31 cellular contexts compared by ENCODE assay signal in genomic region chr10:67864560-67865371, GRCh38. TPM values are rescaled to one million over a fixed set of nuclear protein-coding genes. Genes with fewer than 3 reads are reported as not detected.
DNase-seq lines count a peak whose midpoint lies in the region; ATAC-seq and TF ChIP-seq lines count a peak whose summit lies in the region.
"Had no signal": no experiment of that assay in that cellular context is flagged by ENCODE, and none has a peak within 500 bp of the region (broad histone marks: within the 10 kb centered on the region; RNA-seq: fewer than 3 reads in every experiment).

No MANE protein-coding gene starts in this region.

- H3K36me3 Mint-ChIP-seq in activated B cell treated with CpG ODN at 0.5 μM for 24 hours (ENCODE audit: low read depth): no peaks in the 10 kb centered on the region
- H3K36me3 Mint-ChIP-seq: activated naive CD8-positive, alpha-beta T cell treated with anti-CD3 and anti-CD28 coated beads, Interleukin-2, amount 10 ng/mL, durations not matched to agents 7 days and 5 days; WTC11 had no signal

- intact Hi-C loops in activated B cell treated with CpG ODN at 0.5 μM for 24 hours (cut with micrococcal nuclease): no loop called here

- H3K27ac ChIP-seq in DOHH2 (ENCODE audit: low read depth, low read length) (no peak overlapping the region), neutrophil (peak overlapping the region; percentile 10), caudate nucleus (ENCODE audit: low read depth, low read length) (no peak overlapping the region)
- H3K27ac ChIP-seq: colonic mucosa, epithelial cell of prostate, vagina had no signal

- peak overlapping the region; percentile 8 for H3K4me3 Mint-ChIP-seq in activated B cell treated with CpG ODN at 0.5 μM for 24 hours
- H3K4me3 Mint-ChIP-seq: activated naive CD8-positive, alpha-beta T cell treated with anti-CD3 and anti-CD28 coated beads, Interleukin-2, amount 10 ng/mL, durations not matched to agents 7 days and 5 days; activated T-cell treated with anti-CD3 and anti-CD28 coated beads, Interleukin-2, amount 50 U/mL, for 24 hours; stimulated activated naive CD8-positive, alpha-beta T cell treated with anti-CD3 and anti-CD28 coated beads, Interleukin-15, amount 100 ng/mL, for 72 hours; WTC11 had no signal

- POLR2A ChIA-PET in activated B cell treated with CpG ODN at 0.5 μM for 24 hours (lab: Charles Lee): interaction anchor here (0.8 kb wide), 1 partner anchor 9 kb away, joined by 6 read pairs; no protein-coding TSS in a partner anchor

- no peak overlapping the region for H3K27ac Mint-ChIP-seq in activated B cell treated with CpG ODN at 0.5 μM for 24 hours
- H3K27ac Mint-ChIP-seq: activated naive CD8-positive, alpha-beta T cell treated with anti-CD3 and anti-CD28 coated beads, Interleukin-2, amount 10 ng/mL, durations not matched to agents 7 days and 5 days; activated T-cell treated with anti-CD3 and anti-CD28 coated beads, Interleukin-2, amount 50 U/mL, for 24 hours; stimulated activated naive CD8-positive, alpha-beta T cell treated with anti-CD3 and anti-CD28 coated beads, Interleukin-15, amount 100 ng/mL, for 72 hours had no signal

- no peaks in the 10 kb centered on the region for H3K9me3 Mint-ChIP-seq in activated B cell treated with CpG ODN at 0.5 μM for 24 hours
- H3K9me3 Mint-ChIP-seq: activated naive CD8-positive, alpha-beta T cell treated with anti-CD3 and anti-CD28 coated beads, Interleukin-2, amount 10 ng/mL, durations not matched to agents 7 days and 5 days; activated T-cell treated with anti-CD3 and anti-CD28 coated beads, Interleukin-2, amount 50 U/mL, for 24 hours; stimulated activated naive CD8-positive, alpha-beta T cell treated with anti-CD3 and anti-CD28 coated beads, Interleukin-15, amount 100 ng/mL, for 72 hours; WTC11 had no signal

- H3K9me3 ChIP-seq in DOHH2 (ENCODE audit: control insufficient read depth, insufficient read depth, low read length) (no peaks in the 10 kb centered on the region), neutrophil (no peaks in the 10 kb centered on the region)
- H3K9me3 ChIP-seq: BE2C, colonic mucosa, vagina had no signal

- DNase-seq in NOMO-1 treated with DMSO at 0.1 percent for 48 hours (lab: John Stamatoyannopoulos, UW; ENCODE audit: unreplicated experiment) (peak; percentile 67), activated B cell treated with CpG ODN at 0.5 μM for 24 hours (no peak), caudate nucleus (lab: John Stamatoyannopoulos, UW) (no peak), cortex of kidney (lab: John Stamatoyannopoulos, UW) (no peak)
- no peak for DNase-seq in central memory CD4-positive, alpha-beta T cell
- DNase-seq: activated gamma-delta T cell treated with Interleukin-2 at 50 U/mL for 16 hours; activated naive CD8-positive, alpha-beta T cell treated with anti-CD3 and anti-CD28 coated beads, Interleukin-2, amount 10 ng/mL, durations not matched to agents 7 days and 5 days; activated T-cell treated with anti-CD3 and anti-CD28 coated beads, Interleukin-2, amount 50 U/mL, for 24 hours; aorta; BE2C; colonic mucosa; effector memory CD4-positive, alpha-beta T cell; mesenchymal stem cell; NCI-H1105 treated with DMSO at 0.1 percent for 48 hours; NCI-H187 treated with DMSO at 0.1 percent for 48 hours; NCI-H2171 treated with DMSO at 0.1 percent for 48 hours; NCI-H510A; right cardiac atrium; Right ventricle myocardium superior; stimulated activated CD4-positive, alpha-beta T cell treated with anti-CD3 and anti-CD28 coated beads, Interleukin-1b, Interleukin-23, amount 100 ng/mL, for 48 hours; stimulated activated naive CD8-positive, alpha-beta T cell treated with anti-CD3 and anti-CD28 coated beads, Interleukin-15, amount 100 ng/mL, for 72 hours; SW 1271; T-helper 9 cell had no signal

- no peaks in the 10 kb centered on the region; the same call in 1 of the 2 replicates for H3F3A ChIP-seq in DOHH2 (ENCODE audit: control insufficient read depth, insufficient read depth)

- no peaks in the 10 kb centered on the region for H3K27me3 ChIP-seq in DOHH2 (ENCODE audit: control insufficient read depth, low read length)
- no peaks in the 10 kb centered on the region for H3K27me3 ChIP-seq in neutrophil
- H3K27me3 ChIP-seq: BE2C, colonic mucosa, vagina had no signal

- H3K4me1 ChIP-seq in DOHH2 (ENCODE audit: control insufficient read depth, low read length): peaks cover 40% of the 10 kb centered on the region
- H3K4me1 ChIP-seq in neutrophil (ENCODE audit: control insufficient read depth in 1 of 2, insufficient read depth in 1 of 2, low read depth in 1 of 2, low read length in 1 of 2): peaks cover 0 to 4% of the 10 kb centered on the region in 2 experiments
- H3K4me1 ChIP-seq: BE2C, colonic mucosa, vagina had no signal

- no peak for TF ChIP-seq CTCF in DOHH2 (IDR thresholded peaks at IDR 0.05; ENCODE audit: low read depth, low read length, poor library complexity, severe bottlenecking)
- no peak for TF ChIP-seq CTCF in activated B cell treated with CpG ODN at 0.5 μM for 24 hours (IDR thresholded peaks at IDR 0.05)
- no peak for TF ChIP-seq CTCF in neutrophil (IDR thresholded peaks at IDR 0.05)

- no peaks in the 10 kb centered on the region for H3K9me2 ChIP-seq in DOHH2 (replicated peaks; ENCODE audit: control insufficient read depth, low read length)

- H3K4me2 ChIP-seq in DOHH2 (ENCODE audit: low read length): peak overlapping the region; percentile 50

- CTCF ChIA-PET in activated B cell treated with CpG ODN at 0.5 μM for 24 hours (lab: Charles Lee): interaction anchor here (0.7 to 1.6 kb wide), 2 partner anchors 10 to 233 kb away, joined by 3 read pairs; no protein-coding TSS in a partner anchor

- no peaks in the 10 kb centered on the region for H3K27me3 Mint-ChIP-seq in activated B cell treated with CpG ODN at 0.5 μM for 24 hours
- H3K27me3 Mint-ChIP-seq: activated naive CD8-positive, alpha-beta T cell treated with anti-CD3 and anti-CD28 coated beads, Interleukin-2, amount 10 ng/mL, durations not matched to agents 7 days and 5 days; activated T-cell treated with anti-CD3 and anti-CD28 coated beads, Interleukin-2, amount 50 U/mL, for 24 hours; stimulated activated naive CD8-positive, alpha-beta T cell treated with anti-CD3 and anti-CD28 coated beads, Interleukin-15, amount 100 ng/mL, for 72 hours had no signal

- H3K4me3 ChIP-seq in DOHH2 (ENCODE audit: low read length) (peak overlapping the region; percentile 9; the same call in 1 of the 2 replicates), neutrophil (ENCODE audit: low read depth in 1 of 2, low read length in 1 of 2) (no peak overlapping the region)
- H3K4me3 ChIP-seq: colonic mucosa, vagina had no signal

- ATAC-seq in activated B cell treated with CpG ODN at 0.5 μM for 24 hours (ENCODE audit: low read depth): peak; percentile 47
- no peak for ATAC-seq in GM21447 (IDR thresholded peaks at IDR 0.05; ENCODE audit: unreplicated experiment)
- ATAC-seq: HCT116; Panc1; right cardiac atrium; stimulated activated naive CD8-positive, alpha-beta T cell treated with anti-CD3 and anti-CD28 coated beads, Interleukin-15, amount 100 ng/mL, for 72 hours; WTC11 had no signal

- H3K36me3 ChIP-seq in DOHH2 (ENCODE audit: control insufficient read depth, low read length) (no peaks in the 10 kb centered on the region), neutrophil (no peaks in the 10 kb centered on the region)
- H3K36me3 ChIP-seq: BE2C, colonic mucosa, vagina had no signal

- peaks cover 23% of the 10 kb centered on the region for H3K4me1 Mint-ChIP-seq in activated B cell treated with CpG ODN at 0.5 μM for 24 hours
- H3K4me1 Mint-ChIP-seq: activated naive CD8-positive, alpha-beta T cell treated with anti-CD3 and anti-CD28 coated beads, Interleukin-2, amount 10 ng/mL, durations not matched to agents 7 days and 5 days; stimulated activated naive CD8-positive, alpha-beta T cell treated with anti-CD3 and anti-CD28 coated beads, Interleukin-15, amount 100 ng/mL, for 72 hours had no signal

- H3K79me2 ChIP-seq in DOHH2 (ENCODE audit: control insufficient read depth, low read length): no peaks in the 10 kb centered on the region

- H4K20me1 ChIP-seq in DOHH2 (ENCODE audit: control insufficient read depth, insufficient read depth, low read depth, low read length): no peaks in the 10 kb centered on the region

RNA-seq across cellular contexts. Expression of gene SIRT1, which starts 19.7 kb away (rescaled TPM):
- 30.1 and 31.6 TPM in 2 replicates for total RNA-seq in activated B cell treated with CpG ODN at 0.5 μM for 24 hours

RNA-seq across cellular contexts. Expression of gene DNAJC12, which starts 26.8 kb away (rescaled TPM):
- 0.31 TPM in 1 of 2 replicates, not detected in the other for total RNA-seq in activated B cell treated with CpG ODN at 0.5 μM for 24 hours
